In genomic region chr6:111604259-111605099, GRCh38 we compare ENCODE assay signal across 7 cellular contexts. TPM values are rescaled to one million over a fixed set of nuclear protein-coding genes. Genes with fewer than 3 reads are reported as not detected.
A peak's percentile ranks its signal among the peaks of the same experiment; 100 is the strongest.
DNase-seq lines count a peak whose midpoint lies in the region; ATAC-seq, FAIRE-seq and TF ChIP-seq lines count a peak whose summit lies in the region.

No MANE protein-coding gene starts in this region.

- intact Hi-C loops in mucosa of descending colon (cut with DNase I, micrococcal nuclease), result loop anchor here in 1 of 2 donors (5.0 to 10.0 kb wide), 2 partner anchors 60 to 122 kb away; partner anchors contain the start of gene REV3L

- H3K4me1 ChIP-seq in SJCRH30 (peaks cover 23% of the 10 kb centered on the region; the same call in 1 of the 2 replicates), mucosa of descending colon (ENCODE audit: low read depth) (peaks cover 41% of the 10 kb centered on the region)

- H3K4me3 ChIP-seq in SJCRH30, result peak overlapping the region; percentile 65
- H3K4me3 ChIP-seq in epithelial cell of proximal tubule (ENCODE audit: low read depth, low read length), result peak overlapping the region; percentile 67
- H3K4me3 ChIP-seq in mucosa of descending colon, result peak overlapping the region; percentile 29

- peak; percentile 59 for FAIRE-seq in GM19239 (lab: Jason Lieb, UNC)

- ATAC-seq in mucosa of descending colon, result peak; percentile 25
- no peak for ATAC-seq in GM21360 (IDR thresholded peaks at IDR 0.05; ENCODE audit: unreplicated experiment)

- H3K27ac ChIP-seq in SJCRH30, result peak overlapping the region; percentile 62

- DNase-seq in GM19239 (ENCODE audit: insufficient read length, low spot score) (no peak), SJCRH30 (peak; percentile 58 to 69), epithelial cell of proximal tubule (ENCODE audit: low read depth) (no peak), mucosa of descending colon (peak; percentile 49 to 57 (median 54)), ureter (ENCODE audit: low spot score) (peak; percentile 72), DMS53 treated with DMSO at 0.1 percent for 48 hours (lab: John Stamatoyannopoulos, UW; ENCODE audit: unreplicated experiment) (no peak)

- H3K36me3 ChIP-seq in SJCRH30 (no peaks in the 10 kb centered on the region), mucosa of descending colon (ENCODE audit: low read depth) (no peaks in the 10 kb centered on the region)

- TF ChIP-seq CTCF in epithelial cell of proximal tubule (conservative IDR thresholded peaks at IDR 0.05; ENCODE audit: low read depth, low read length), result no peak
- TF ChIP-seq CTCF in mucosa of descending colon (IDR thresholded peaks at IDR 0.05), result no peak

- H3K27me3 ChIP-seq in SJCRH30, result no peaks in the 10 kb centered on the region

- H3K9me3 ChIP-seq in SJCRH30 (replicated peaks) (no peaks in the 10 kb centered on the region), mucosa of descending colon (no peaks in the 10 kb centered on the region)

RNA-seq across cellular contexts. Expression of gene TRAF3IP2, which starts 1.2 kb away (rescaled TPM):
- 41.2 and 43.6 TPM in 2 replicates for total RNA-seq in SJCRH30 (2014; rRNA removed; shearing (Covaris generic))
- total RNA-seq in epithelial cell of proximal tubule (31.3 and 37.8 TPM in 2 replicates), mucosa of descending colon (10 to 100 TPM; 33.6 to 69.5 (median 67.2) TPM), ureter (45.3 TPM)

Comparison
In these comparisons a context has a peak if more than half of its experiments do, and no peak if none do; other contexts are left out.
1. DNase-seq: peak in SJCRH30 (2 of 2), mucosa of descending colon (3 of 3) and ureter (single experiment); none in GM19239 (single experiment), epithelial cell of proximal tubule (single experiment) and DMS53 treated with DMSO at 0.1 percent for 48 hours (single experiment).
2. Peak in every context shown above with its lines, with median percentiles within 50 percentile points of each other: H3K4me3 ChIP-seq.